Comparison of ENCODE assay signal across 8 cellular contexts in the genomic region with DNA sequence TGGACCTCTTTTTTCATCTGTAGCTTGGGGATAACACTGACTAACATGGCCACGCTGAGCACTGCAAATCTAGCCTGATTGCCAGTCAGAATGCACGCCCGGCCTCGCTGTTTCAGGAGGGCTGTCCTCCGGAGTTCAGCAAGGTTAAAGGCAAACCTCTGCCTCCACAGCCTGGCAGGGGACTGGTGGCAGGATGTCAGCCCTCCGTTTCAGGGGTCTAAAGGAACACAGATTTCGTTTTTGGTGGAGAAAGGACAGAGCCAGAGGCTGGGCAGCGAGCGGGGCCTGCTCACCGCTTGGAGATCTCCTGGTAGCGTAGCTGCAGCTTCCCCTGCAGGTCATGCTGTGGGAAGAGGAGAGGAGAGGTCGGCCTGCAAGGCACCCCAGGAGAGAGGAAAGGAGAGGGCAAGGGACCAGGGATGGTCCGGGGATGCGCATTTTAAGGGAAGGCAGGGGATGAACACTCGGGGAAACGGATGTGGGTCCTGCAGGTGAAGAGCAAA. TPM values are rescaled to one million over a fixed set of nuclear protein-coding genes. Genes with fewer than 3 reads are reported as not detected.
DNase-seq lines count a peak whose midpoint lies in the region; ATAC-seq and TF ChIP-seq lines count a peak whose summit lies in the region.

No MANE protein-coding gene starts in this region.

- intact Hi-C loops in heart left ventricle (cut with DNase I) = loop anchor here in 2 of 10 donors (5.0 to 10.0 kb wide), 2 partner anchors 53 to 56 kb away; no protein-coding TSS in a partner anchor
- intact Hi-C loops in gastrocnemius medialis (cut with DNase I; ENCODE audit: low total_unique reads) = loop anchor here (1.0 to 10.0 kb wide), 4 partner anchors 12 to 514 kb away; partner anchors contain the start of genes CD320, MBD3L1, RAB11B and ZNF558

- H3K27me3 Mint-ChIP-seq in activated T-cell treated with anti-CD3 and anti-CD28 coated beads, Interleukin-2, amount 50 U/mL, for 24 hours = no peaks in the 10 kb centered on the region

- peak; percentile 64 for DNase-seq in activated T-cell treated with anti-CD3 and anti-CD28 coated beads, Interleukin-2, amount 50 U/mL, for 24 hours
- DNase-seq in heart left ventricle (peak in 1 of 5 donors; percentile 30), gastrocnemius medialis (no peak), islet precursor cell (no peak), NCI-H2081 treated with DMSO at 0.1 percent for 48 hours (lab: John Stamatoyannopoulos, UW) (no peak)

- H3K9me3 ChIP-seq in heart left ventricle = no peaks in the 10 kb centered on the region
- no peaks in the 10 kb centered on the region for H3K9me3 ChIP-seq in gastrocnemius medialis

- TF ChIP-seq POLR2A in heart left ventricle (IDR thresholded peaks at IDR 0.05) = no peak
- no peak for TF ChIP-seq POLR2A in gastrocnemius medialis (IDR thresholded peaks at IDR 0.05)

- H3K9me3 Mint-ChIP-seq in activated T-cell treated with anti-CD3 and anti-CD28 coated beads, Interleukin-2, amount 50 U/mL, for 24 hours = no peaks in the 10 kb centered on the region

- peak overlapping the region; percentile 99 for H3K27ac Mint-ChIP-seq in activated T-cell treated with anti-CD3 and anti-CD28 coated beads, Interleukin-2, amount 50 U/mL, for 24 hours

- H3K36me3 ChIP-seq in heart left ventricle (peaks cover 0 to 41% (median 32%) of the 10 kb centered on the region in 9 donors), gastrocnemius medialis (peaks cover 0 to 20% of the 10 kb centered on the region in 2 donors)

- H3K27me3 ChIP-seq in heart left ventricle (no peaks in the 10 kb centered on the region), gastrocnemius medialis (no peaks in the 10 kb centered on the region)

- peaks cover 79% of the 10 kb centered on the region for H3K36me3 Mint-ChIP-seq in activated T-cell treated with anti-CD3 and anti-CD28 coated beads, Interleukin-2, amount 50 U/mL, for 24 hours (ENCODE audit: low read depth)

- peak overlapping the region; percentile 100 for H3K4me3 Mint-ChIP-seq in activated T-cell treated with anti-CD3 and anti-CD28 coated beads, Interleukin-2, amount 50 U/mL, for 24 hours

- H3K4me3 ChIP-seq in heart left ventricle (peak overlapping the region; percentile 58 to 98 (median 79)), gastrocnemius medialis (peak overlapping the region; percentile 88 to 99 (median 94))

- ATAC-seq in GM18511 (IDR thresholded peaks at IDR 0.05; ENCODE audit: unreplicated experiment) (peak; percentile 25), HG03108 (IDR thresholded peaks at IDR 0.05; ENCODE audit: unreplicated experiment) (peak; percentile 17), heart left ventricle (peak in 3 of 4 donors; percentile 6 to 9 (median 8)), gastrocnemius medialis (peak; percentile 18), GM18868 (IDR thresholded peaks at IDR 0.05; ENCODE audit: unreplicated experiment) (no peak)

- H3K4me1 ChIP-seq in heart left ventricle (peaks cover 5 to 54% (median 38%) of the 10 kb centered on the region in 12 donors), gastrocnemius medialis (peaks cover 23 to 30% of the 10 kb centered on the region in 2 donors)

- WGBS in heart left ventricle, 4 donors = 1 to 2% (median 2%) methylated on average over 14 to 16 of the region's 16 CpGs

- in situ Hi-C loops in gastrocnemius medialis (cut with MboI; ENCODE audit: low sequenced_read_pairs in 4 of 4) = no loop called here

- H3K27ac ChIP-seq in heart left ventricle (peak overlapping the region; percentile 89 to 97 (median 92)), gastrocnemius medialis (peak overlapping the region; percentile 93 to 99 (median 94))

- TF ChIP-seq CTCF in heart left ventricle (IDR thresholded peaks at IDR 0.05) (no peak), gastrocnemius medialis (IDR thresholded peaks at IDR 0.05 in 4 of 5, conservative IDR thresholded peaks at IDR 0.05 in 1 of 5) (no peak)

- peaks cover 32% of the 10 kb centered on the region for H3K4me1 Mint-ChIP-seq in activated T-cell treated with anti-CD3 and anti-CD28 coated beads, Interleukin-2, amount 50 U/mL, for 24 hours (ENCODE audit: low read depth)

RNA-seq across cellular contexts. Expression of gene NDUFA7, which starts 0.6 kb away (rescaled TPM):
- 100 to 1,000 TPM in 4 of 9 donors, 10 to 100 TPM in 5; 74.5 to 179 (median 93.6) TPM for total RNA-seq in heart left ventricle
- polyA plus RNA-seq in heart left ventricle = 100 to 1,000 TPM; 168 to 393 TPM
- total RNA-seq in gastrocnemius medialis = 100 to 1,000 TPM in 1 of 4 donors, 10 to 100 TPM in 3; 75.3 to 129 (median 87.7) TPM

RNA-seq across cellular contexts. Expression of gene RPS28, which starts 0.7 kb away (rescaled TPM):
- total RNA-seq in heart left ventricle = 1,000 to 10,000 TPM in 6 of 9 donors, 100 to 1,000 TPM in 3; 271 to 1,278 (median 1,186) TPM
- polyA plus RNA-seq in heart left ventricle = 100 to 1,000 TPM; 410 to 899 TPM
- total RNA-seq in gastrocnemius medialis = 100 to 1,000 TPM; 248 to 436 (median 313) TPM

RNA-seq across cellular contexts. Expression of gene CD320, which starts 12.5 kb away (rescaled TPM):
- total RNA-seq in heart left ventricle (10 to 100 TPM; 17.7 to 74.8 (median 35.7) TPM), gastrocnemius medialis (10 to 100 TPM; 49.8 to 85.3 (median 66.1) TPM)
- 10 to 100 TPM; 37.8 to 70.5 TPM for polyA plus RNA-seq in heart left ventricle

RNA-seq across cellular contexts. Expression of gene KANK3, which starts 22.4 kb away (rescaled TPM):
- total RNA-seq in heart left ventricle = 10 to 100 TPM; 12.3 to 33.6 (median 15.9) TPM
- 10 to 100 TPM; 16.9 to 19.4 TPM for polyA plus RNA-seq in heart left ventricle
- total RNA-seq in gastrocnemius medialis = 10 to 100 TPM in 3 of 4 donors, 1 to 10 TPM in 1; 7.1 to 16.0 (median 13.7) TPM

RNA-seq across cellular contexts. Expression of gene ANGPTL4, which starts 43.3 kb away (rescaled TPM):
- total RNA-seq in heart left ventricle (100 to 1,000 TPM in 1 of 9 donors, 10 to 100 TPM in 4, 1 to 10 TPM in 4; 2.4 to 117 (median 10.8) TPM), gastrocnemius medialis (10 to 100 TPM; 19.7 to 91.8 (median 41.9) TPM)
- polyA plus RNA-seq in heart left ventricle = 10 to 100 TPM in 1 of 2 donors, 1 to 10 TPM in 1; 9.4 to 13.6 TPM
